In the genomic region with DNA sequence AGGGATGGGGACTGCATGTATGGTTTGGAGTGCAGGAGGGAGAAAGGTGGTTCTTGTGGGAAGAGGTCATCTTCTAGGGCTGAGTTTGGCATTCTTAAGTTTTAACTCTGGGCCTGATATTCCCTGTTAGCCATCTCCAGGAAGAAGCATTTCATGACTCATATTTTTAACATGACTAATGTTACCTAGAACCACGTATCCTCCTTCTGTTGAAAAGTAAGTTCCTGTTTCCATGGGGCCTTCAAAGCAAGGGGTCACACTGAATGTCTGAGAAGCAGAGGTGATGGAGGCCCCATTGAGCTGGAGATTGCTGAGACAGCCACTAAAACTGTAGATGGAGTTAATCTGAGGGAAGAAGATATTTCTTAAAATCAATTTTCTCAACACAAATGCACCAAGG, we compare ENCODE assay signal across 11 cellular contexts. TPM values are rescaled to one million over a fixed set of nuclear protein-coding genes. Genes with fewer than 3 reads are reported as not detected.
DNase-seq lines count a peak whose midpoint lies in the region; TF ChIP-seq lines count a peak whose summit lies in the region.
"Had no signal": no experiment of that assay in that cellular context is flagged by ENCODE, and none has a peak within 500 bp of the region (broad histone marks: within the 10 kb centered on the region; RNA-seq: fewer than 3 reads in every experiment).

No MANE protein-coding gene starts in this region.

- H3K27ac ChIP-seq in mammary epithelial cell (ENCODE audit: insufficient read depth, low read depth, low read length) (no peak overlapping the region), ascending aorta (no peak overlapping the region)
- H3K27ac ChIP-seq: SJSA1 had no signal

- H3K4me1 ChIP-seq in mammary epithelial cell (ENCODE audit: insufficient read depth, low read length) (peaks cover 4% of the 10 kb centered on the region), ascending aorta (no peaks in the 10 kb centered on the region)

- H3K9ac ChIP-seq in mammary epithelial cell (ENCODE audit: insufficient read depth, low read length): no peak overlapping the region

- no TSS peak for BruUV-seq in mammary epithelial cell (replicated peaks; lab: Mats Ljungman, UMichigan)

- in situ Hi-C loops in mammary epithelial cell (cut with MboI; ENCODE audit: low sequenced_read_pairs in 2 of 2): no loop called here

- H3K9me3 ChIP-seq in mammary epithelial cell (replicated peaks; ENCODE audit: insufficient read depth, low read length): no peaks in the 10 kb centered on the region
- no peaks in the 10 kb centered on the region for H3K9me3 ChIP-seq in ascending aorta

- dilution Hi-C loops in mammary epithelial cell (cut with HindIII; ENCODE audit: low sequenced_read_pairs): no loop called here

- 43% methylated on average over 1 of the region's 1 CpG for WGBS in mammary epithelial cell (ENCODE audit: low coverage, missing lambda C conversion rate)

- CTCF ChIA-PET in mammary epithelial cell (lab: Charles Lee; ENCODE audit: low non-redundant PET): no interaction called here

- H2AFZ ChIP-seq in mammary epithelial cell (ENCODE audit: low read depth, low read length): peak overlapping the region; percentile 63

- H3K79me2 ChIP-seq in mammary epithelial cell (ENCODE audit: insufficient read depth, low read length): no peaks in the 10 kb centered on the region

- DNase-seq in SKM-1 treated with dmso at 0.1 percent for 144 hours (lab: John Stamatoyannopoulos, UW; ENCODE audit: unreplicated experiment): peak; percentile 40
- DNase-seq in SKM-1 (lab: John Stamatoyannopoulos, UW; ENCODE audit: unreplicated experiment): no peak
- peak; percentile 32 for DNase-seq in MV-4-11 (lab: John Stamatoyannopoulos, UW)
- peak; percentile 37 for DNase-seq in mammary epithelial cell
- DNase-seq in renal cortical epithelial cell (ENCODE audit: low read depth): peak; percentile 72
- no peak for DNase-seq in ascending aorta (ENCODE audit: low spot score in 2 of 2)
- DNase-seq in COR-L47 (lab: John Stamatoyannopoulos, UW): no peak
- DNase-seq in medulla oblongata (ENCODE audit: extremely low spot score): no peak
- DNase-seq: NCI-H2029 treated with DMSO at 0.1 percent for 48 hours; stimulated activated CD4-positive, alpha-beta T cell treated with anti-CD3 and anti-CD28 coated beads, Interleukin-4, amount 100 ng/mL, for 4 hours had no signal

- intact Hi-C loops in mammary epithelial cell (cut with micrococcal nuclease) (no loop called here), ascending aorta (cut with DNase I) (no loop called here)

- H3K27me3 ChIP-seq in mammary epithelial cell (ENCODE audit: insufficient read depth, low read length) (no peaks in the 10 kb centered on the region), ascending aorta (no peaks in the 10 kb centered on the region)
- H3K27me3 ChIP-seq: SJSA1 had no signal

- H3K4me3 ChIP-seq in mammary epithelial cell (replicated peaks in 1 of 3; ENCODE audit: insufficient read depth in 1 of 3, low read depth in 2 of 3, low read length in 3 of 3) (no peak overlapping the region), ascending aorta (no peak overlapping the region)
- H3K4me3 ChIP-seq: SJSA1 had no signal

- TF ChIP-seq CTCF in mammary epithelial cell (conservative IDR thresholded peaks at IDR 0.05 in 1 of 2, IDR thresholded peaks at IDR 0.05 in 1 of 2; ENCODE audit: extremely low read depth in 1 of 2, insufficient read depth in 1 of 2, low read depth in 1 of 2, low read length in 2 of 2) (no peak), ascending aorta (IDR thresholded peaks at IDR 0.05) (no peak)

- H4K20me1 ChIP-seq in mammary epithelial cell (ENCODE audit: insufficient read depth, low read length): no peaks in the 10 kb centered on the region

- no peak overlapping the region for H3K4me2 ChIP-seq in mammary epithelial cell (ENCODE audit: insufficient read depth, low read depth, low read length)

- H3K36me3 ChIP-seq in mammary epithelial cell (ENCODE audit: insufficient read depth, low read length): no peaks in the 10 kb centered on the region
- peaks cover 0 to 30% of the 10 kb centered on the region in 2 donors for H3K36me3 ChIP-seq in ascending aorta
- H3K36me3 ChIP-seq: SJSA1 had no signal

RNA-seq across cellular contexts. Expression of a gene that starts 30.2 kb away (rescaled TPM):
- total RNA-seq in mammary epithelial cell: 1 to 10 TPM; 3.4 to 5.2 TPM
- polyA plus RNA-seq in mammary epithelial cell: 3.5 TPM
- not detected for polyA minus RNA-seq in mammary epithelial cell
- total RNA-seq in renal cortical epithelial cell: 15.5 and 24.1 TPM in 2 replicates
- 5.5 TPM for total RNA-seq in ascending aorta

RNA-seq across cellular contexts. Expression of a gene that starts 30.3 kb away (rescaled TPM):
- total RNA-seq in mammary epithelial cell (10 to 100 TPM; 39.8 to 45.7 TPM), renal cortical epithelial cell (13.5 and 25.4 TPM in 2 replicates), ascending aorta (6.0 TPM)
- polyA plus RNA-seq in mammary epithelial cell: 7.6 TPM
- polyA minus RNA-seq in mammary epithelial cell: 2.6 TPM

Comparison
In these comparisons a context has a peak if more than half of its experiments do, and no peak if none do; other contexts are left out.
1. DNase-seq: peak in SKM-1 treated with dmso at 0.1 percent for 144 hours (single experiment), MV-4-11 (single experiment), mammary epithelial cell (single experiment) and renal cortical epithelial cell (single experiment); none in SKM-1 (single experiment), ascending aorta (0 of 2), COR-L47 (single experiment) and medulla oblongata (single experiment).